10 cellular contexts compared by ENCODE assay signal in genomic region chr13:110799246-110800236, GRCh38.
DNase-seq lines count a peak whose midpoint lies in the region; ATAC-seq and TF ChIP-seq lines count a peak whose summit lies in the region.
"Had no signal": no experiment of that assay in that cellular context is flagged by ENCODE, and none has a peak within 500 bp of the region (broad histone marks: within the 10 kb centered on the region; RNA-seq: fewer than 3 reads in every experiment).

No MANE protein-coding gene starts in this region.

- H3K27ac ChIP-seq in SK-N-MC, result peak overlapping the region; percentile 93
- H3K27ac ChIP-seq in PC-3 (ENCODE audit: low read length), result no peak overlapping the region

- ATAC-seq in omental fat pad (ENCODE audit: low FRiP score), result peak; percentile 87
- ATAC-seq in GM19463 (IDR thresholded peaks at IDR 0.05; ENCODE audit: unreplicated experiment), result no peak
- ATAC-seq in PC-3, result no peak

- no peaks in the 10 kb centered on the region for H4K20me1 ChIP-seq in PC-3 (ENCODE audit: low read length)

- CTCF ChIA-PET in PC-3 (lab: Charles Lee), result no interaction called here

- POLR2A ChIA-PET in PC-3 (lab: Charles Lee; ENCODE audit: unreplicated experiment), result no interaction called here

- peaks cover 26% of the 10 kb centered on the region for H3K27me3 ChIP-seq in PC-3 (ENCODE audit: low read length)

- no peak for TF ChIP-seq CTCF in fibroblast of the aortic adventitia (IDR thresholded peaks at IDR 0.05; ENCODE audit: insufficient read depth, low read length)
- TF ChIP-seq CTCF in omental fat pad (IDR thresholded peaks at IDR 0.05), result no peak
- TF ChIP-seq CTCF in PC-3 (conservative IDR thresholded peaks at IDR 0.05; ENCODE audit: low read depth, low read length), result no peak

- no peaks in the 10 kb centered on the region for H3K9me2 ChIP-seq in PC-3 (replicated peaks; ENCODE audit: low read length)

- BruUV-seq in PC-3 (replicated peaks; lab: Mats Ljungman, UMichigan), result no TSS peak

- H3K4me1 ChIP-seq in PC-3 (ENCODE audit: insufficient read depth, low read length), result no peaks in the 10 kb centered on the region

- no peaks in the 10 kb centered on the region for H3K9me3 ChIP-seq in SK-N-MC (ENCODE audit: low read depth, low read length)
- no peaks in the 10 kb centered on the region for H3K9me3 ChIP-seq in PC-3 (ENCODE audit: low read length)

- DNase-seq in AG08396 (ENCODE audit: low spot score) (peak; percentile 74), SK-N-MC (ENCODE audit: low read depth, low spot score) (peak; percentile 90), fibroblast of the aortic adventitia (ENCODE audit: low read depth) (peak; percentile 96), omental fat pad (ENCODE audit: low spot score) (no peak), PC-3 (no peak), cerebellar nuclear complex (lab: John Stamatoyannopoulos, UW) (no peak), HT-29 (ENCODE audit: low spot score) (no peak)
- DNase-seq: DMS153; stimulated activated naive CD4-positive, alpha-beta T cell had no signal

- H3K36me3 ChIP-seq in SK-N-MC (ENCODE audit: insufficient read depth, low read length) (no peaks in the 10 kb centered on the region), PC-3 (ENCODE audit: low read depth, low read length) (no peaks in the 10 kb centered on the region)

- peak overlapping the region; percentile 51 for H3K9ac ChIP-seq in SK-N-MC (ENCODE audit: insufficient read length)
- H3K9ac ChIP-seq in PC-3 (ENCODE audit: low read length), result no peak overlapping the region

- no peaks in the 10 kb centered on the region for H3F3A ChIP-seq in PC-3 (ENCODE audit: low read length, unreplicated experiment)

- intact Hi-C loops in PC-3 (cut with micrococcal nuclease), result no loop called here

- H2AFZ ChIP-seq in PC-3 (ENCODE audit: low read length), result no peak overlapping the region

- H3K79me2 ChIP-seq in PC-3 (ENCODE audit: low read length), result no peaks in the 10 kb centered on the region

- no peak overlapping the region for H3K4me2 ChIP-seq in PC-3 (ENCODE audit: low read length)

- H3K4me3 ChIP-seq in SK-N-MC (peak overlapping the region; percentile 72), fibroblast of the aortic adventitia (ENCODE audit: low read depth, low read length) (peak overlapping the region; percentile 59), PC-3 (ENCODE audit: low read length) (no peak overlapping the region)

Comparison
In these comparisons a context has a peak if more than half of its experiments do, and no peak if none do; other contexts are left out.
1. DNase-seq: peak in AG08396 (single experiment), SK-N-MC (single experiment) and fibroblast of the aortic adventitia (single experiment); none in omental fat pad (single experiment), PC-3 (single experiment), cerebellar nuclear complex (0 of 2) and HT-29 (single experiment).